8 cellular contexts compared by ENCODE assay signal in the genomic region with DNA sequence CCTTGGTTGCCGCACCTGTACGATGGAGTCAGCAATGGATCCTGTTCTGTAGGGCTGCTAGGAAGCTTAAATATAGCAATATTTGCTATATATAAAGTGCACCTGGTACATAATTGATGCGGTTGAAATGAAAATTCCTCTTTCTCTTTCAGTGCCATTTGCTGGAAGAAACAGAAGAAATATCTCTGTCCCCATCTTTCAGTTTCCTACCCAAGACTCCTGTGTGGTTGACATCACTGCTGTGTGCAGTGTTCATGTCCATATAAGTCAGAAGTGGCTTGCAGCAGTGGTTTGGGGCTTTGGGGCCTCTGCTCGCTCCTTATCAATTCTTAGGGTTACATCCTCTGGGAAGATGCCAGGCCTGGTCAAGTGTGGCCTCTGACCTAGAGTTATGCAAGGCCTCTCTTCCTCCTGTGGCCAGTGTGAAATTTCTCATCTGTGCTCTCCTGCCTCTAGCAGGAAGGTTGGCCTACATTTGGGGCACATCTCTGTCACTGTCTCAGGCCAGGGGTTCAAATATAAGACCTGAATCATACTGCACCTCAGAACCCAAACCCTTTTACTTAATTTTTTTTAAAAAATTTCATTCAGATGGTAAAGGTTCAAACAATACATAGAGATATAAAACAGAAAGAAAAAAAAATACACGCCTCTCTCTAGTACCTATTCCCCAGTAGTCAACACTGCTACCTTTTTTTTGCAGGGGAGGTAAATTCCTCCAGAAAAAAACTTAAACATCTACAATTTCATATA. TPM values are rescaled to one million over a fixed set of nuclear protein-coding genes. Genes with fewer than 3 reads are reported as not detected.
DNase-seq lines count a peak whose midpoint lies in the region; ATAC-seq, FAIRE-seq and TF ChIP-seq lines count a peak whose summit lies in the region.

No MANE protein-coding gene starts in this region.

- H3K27me3 ChIP-seq in breast epithelium (no peaks in the 10 kb centered on the region), neural progenitor cell (no peaks in the 10 kb centered on the region)

- H4K20me1 ChIP-seq in neural progenitor cell (ENCODE audit: low read depth), result peaks cover 74% of the 10 kb centered on the region

- H3K4me1 Mint-ChIP-seq in neural progenitor cell, result peaks cover 14% of the 10 kb centered on the region

- H3K79me2 ChIP-seq in neural progenitor cell (ENCODE audit: low read depth), result peaks cover 75% of the 10 kb centered on the region

- H3K4me1 ChIP-seq in breast epithelium (peaks cover 4 to 10% of the 10 kb centered on the region in 2 donors), neural progenitor cell (peaks cover 7% of the 10 kb centered on the region)

- no peak for TF ChIP-seq POLR2A in breast epithelium (IDR thresholded peaks at IDR 0.05)

- H3K4me3 ChIP-seq in breast epithelium, result no peak overlapping the region
- no peak overlapping the region for H3K4me3 ChIP-seq in neural progenitor cell

- no peak overlapping the region for H2AFZ ChIP-seq in neural progenitor cell (replicated peaks)

- H3K36me3 Mint-ChIP-seq in neural progenitor cell, result peaks cover 2% of the 10 kb centered on the region

- H3K36me3 ChIP-seq in breast epithelium, result no peaks in the 10 kb centered on the region
- no peaks in the 10 kb centered on the region for H3K36me3 ChIP-seq in neural progenitor cell

- H3F3A ChIP-seq in neural progenitor cell (ENCODE audit: low read depth), result no peaks in the 10 kb centered on the region

- peak; percentile 78 for DNase-seq in CMK (ENCODE audit: low read depth)
- no peak for DNase-seq in breast epithelium (ENCODE audit: low spot score in 2 of 2)
- no peak for DNase-seq in NCI-H524 treated with DMSO at 0.1 percent for 48 hours (lab: John Stamatoyannopoulos, UW)
- no peak for DNase-seq in NCI-H1105 (lab: John Stamatoyannopoulos, UW)
- no peak for DNase-seq in neural progenitor cell (ENCODE audit: low spot score)
- no peak for DNase-seq in D721Med (ENCODE audit: insufficient read length, low spot score)

- H3K4me3 Mint-ChIP-seq in neural progenitor cell, result no peak overlapping the region

- intact Hi-C loops in breast epithelium (cut with DNase I; ENCODE audit: low total_unique reads), result no loop called here

- FAIRE-seq in D721Med (lab: Jason Lieb, UNC), result no peak

- no peak overlapping the region for H3K9ac ChIP-seq in neural progenitor cell

- no peaks in the 10 kb centered on the region for H3K9me3 ChIP-seq in breast epithelium
- no peaks in the 10 kb centered on the region for H3K9me3 ChIP-seq in neural progenitor cell (ENCODE audit: low read depth)

- TF ChIP-seq CTCF in breast epithelium (IDR thresholded peaks at IDR 0.05) (no peak), neural progenitor cell (IDR thresholded peaks at IDR 0.05) (no peak), D721Med (IDR thresholded peaks at IDR 0.05; ENCODE audit: insufficient read depth, missing control alignments) (no peak)

- H3K27me3 Mint-ChIP-seq in neural progenitor cell (ENCODE audit: insufficient read depth, low read depth), result peaks cover 2% of the 10 kb centered on the region

- H3K9me3 Mint-ChIP-seq in neural progenitor cell, result no peaks in the 10 kb centered on the region

- no peak overlapping the region for H3K4me2 ChIP-seq in neural progenitor cell

- H3K27ac Mint-ChIP-seq in neural progenitor cell, result no peak overlapping the region

- H3K27ac ChIP-seq in breast epithelium, result peak overlapping the region; percentile 36 to 90
- no peak overlapping the region for H3K27ac ChIP-seq in neural progenitor cell

- peak; percentile 49 for ATAC-seq in GM21360 (IDR thresholded peaks at IDR 0.05; ENCODE audit: unreplicated experiment)
- ATAC-seq in HG03521 (IDR thresholded peaks at IDR 0.05; ENCODE audit: unreplicated experiment), result peak; percentile 70

RNA-seq across cellular contexts. Expression of a gene that starts 32.7 kb away (rescaled TPM):
- total RNA-seq in breast epithelium (10 to 100 TPM; 47.4 to 69.2 (median 67.2) TPM), neural progenitor cell (ENCODE audit: low replicate concordance) (24.7 and 38.7 TPM in 2 replicates)

RNA-seq across cellular contexts. Expression of a gene that starts 53.2 kb away (rescaled TPM):
- total RNA-seq in breast epithelium (not detected), neural progenitor cell (ENCODE audit: low replicate concordance) (not detected in 2 replicates)

RNA-seq across cellular contexts. Expression of a gene that starts 54.9 kb away (rescaled TPM):
- 1 to 10 TPM in 2 of 3 donors, under 1 TPM in 1; 0.98 to 5.3 (median 4.3) TPM for total RNA-seq in breast epithelium
- not detected in 2 replicates for total RNA-seq in neural progenitor cell (ENCODE audit: low replicate concordance)
